In the genomic region with DNA sequence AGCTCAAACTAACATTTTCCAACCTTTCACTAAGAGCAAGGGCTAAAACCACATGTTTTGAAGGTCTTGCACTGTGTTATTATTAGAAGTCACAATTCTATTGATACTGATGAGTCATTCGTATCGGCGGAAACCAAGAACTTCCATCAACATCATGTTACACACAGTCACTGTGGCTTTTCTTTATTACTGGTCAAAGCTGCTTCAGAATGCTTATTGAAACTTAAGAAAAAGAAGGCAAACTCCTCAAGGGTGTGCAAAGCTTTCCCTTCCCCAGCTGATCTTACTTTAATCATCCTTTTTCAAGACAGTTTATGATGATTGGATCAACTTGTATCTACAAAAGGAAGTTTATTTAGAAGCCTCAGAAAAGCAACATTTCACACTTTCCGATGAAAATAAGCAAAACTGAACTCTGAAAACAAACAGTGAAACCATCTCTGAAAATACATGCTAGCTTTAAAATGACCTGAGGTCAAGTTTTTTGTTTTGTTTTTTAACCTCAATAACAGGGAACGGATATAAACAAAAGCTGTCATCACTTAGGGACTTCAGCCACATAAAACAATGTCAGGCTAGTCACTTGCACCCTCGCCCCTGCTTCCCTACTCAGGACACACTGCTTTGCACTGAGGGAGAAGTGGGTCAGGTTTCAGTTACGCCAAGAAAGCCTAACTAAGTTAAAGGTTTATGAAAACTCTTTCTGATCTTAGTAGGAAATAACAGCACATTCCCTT, we compare ENCODE assay signal across 9 cellular contexts. TPM values are rescaled to one million over a fixed set of nuclear protein-coding genes. Genes with fewer than 3 reads are reported as not detected.
DNase-seq lines count a peak whose midpoint lies in the region; ATAC-seq and TF ChIP-seq lines count a peak whose summit lies in the region.
"Had no signal": no experiment of that assay in that cellular context is flagged by ENCODE, and none has a peak within 500 bp of the region (broad histone marks: within the 10 kb centered on the region; RNA-seq: fewer than 3 reads in every experiment).

No MANE protein-coding gene starts in this region.

- DNase-seq in CD8-positive, alpha-beta T cell: no peak
- DNase-seq in activated B cell treated with CpG ODN at 0.5 μM for 24 hours (no peak), foreskin melanocyte (peak; percentile 64), skeletal muscle cell (ENCODE audit: low read depth) (no peak), nucleus accumbens (lab: John Stamatoyannopoulos, UW) (no peak), NCI-H1436 treated with DMSO at 0.1 percent for 48 hours (lab: John Stamatoyannopoulos, UW) (no peak)

- H3K27me3 ChIP-seq in CD8-positive, alpha-beta T cell (ENCODE audit: insufficient read depth, low read length): no peaks in the 10 kb centered on the region

- TF ChIP-seq CTCF in CD8-positive, alpha-beta T cell (IDR thresholded peaks at IDR 0.05): no peak
- no peak for TF ChIP-seq CTCF in activated B cell treated with CpG ODN at 0.5 μM for 24 hours (IDR thresholded peaks at IDR 0.05)

- CTCF ChIA-PET in CD8-positive, alpha-beta T cell (lab: Charles Lee): interaction anchor here (0.9 to 3.9 kb wide), 10 partner anchors 9 to 345 kb away, joined by 3 to 16 read pairs (median 3); no protein-coding TSS in a partner anchor
- CTCF ChIA-PET in activated B cell treated with CpG ODN at 0.5 μM for 24 hours (lab: Charles Lee): interaction anchor here (1.2 to 8.1 kb wide), 10 partner anchors 8 to 344 kb away, joined by 3 to 88 read pairs (median 6); no protein-coding TSS in a partner anchor

- peak; percentile 37 for ATAC-seq in CD8-positive, alpha-beta T cell
- ATAC-seq in GM19397 (IDR thresholded peaks at IDR 0.05; ENCODE audit: unreplicated experiment) (peak; percentile 67), HG03439 (IDR thresholded peaks at IDR 0.05; ENCODE audit: unreplicated experiment) (peak; percentile 85), activated B cell treated with CpG ODN at 0.5 μM for 24 hours (ENCODE audit: low read depth) (peak; percentile 41)

- H3K36me3 ChIP-seq in CD8-positive, alpha-beta T cell (ENCODE audit: insufficient read depth, low read length): no peaks in the 10 kb centered on the region

- H3K4me1 ChIP-seq in CD8-positive, alpha-beta T cell (ENCODE audit: insufficient read depth, low read length): peaks cover 91% of the 10 kb centered on the region

- POLR2A ChIA-PET in CD8-positive, alpha-beta T cell (lab: Charles Lee): interaction anchor here (0.6 to 5.7 kb wide), 9 partner anchors 10 to 157 kb away, joined by 3 to 31 read pairs (median 3); a partner anchor contains a TSS
- POLR2A ChIA-PET in activated B cell treated with CpG ODN at 0.5 μM for 24 hours (lab: Charles Lee): interaction anchor here (0.6 to 6.5 kb wide), 28 partner anchors 11 to 344 kb away, joined by 3 to 99 read pairs (median 5); a partner anchor contains a TSS

- peak overlapping the region; percentile 62 for H3K4me3 ChIP-seq in CD8-positive, alpha-beta T cell (ENCODE audit: low read depth, low read length)
- H3K4me3 ChIP-seq in skeletal muscle cell (ENCODE audit: low read depth, low read length): peak overlapping the region; percentile 23
- H3K4me3 ChIP-seq: SK-N-MC had no signal

- peak overlapping the region; percentile 74 for H3K27ac ChIP-seq in CD8-positive, alpha-beta T cell (ENCODE audit: low read depth, low read length)
- H3K27ac ChIP-seq: SK-N-MC had no signal

- peaks cover 5% of the 10 kb centered on the region for H3K9me3 Mint-ChIP-seq in CD8-positive, alpha-beta T cell
- H3K9me3 Mint-ChIP-seq in activated B cell treated with CpG ODN at 0.5 μM for 24 hours: no peaks in the 10 kb centered on the region

- H3K9me3 ChIP-seq in CD8-positive, alpha-beta T cell (ENCODE audit: low read length): no peaks in the 10 kb centered on the region

- H3K4me3 Mint-ChIP-seq in CD8-positive, alpha-beta T cell: peak overlapping the region; percentile 83
- peak overlapping the region; percentile 77 for H3K4me3 Mint-ChIP-seq in activated B cell treated with CpG ODN at 0.5 μM for 24 hours

- H3K36me3 Mint-ChIP-seq in CD8-positive, alpha-beta T cell: peaks cover 22% of the 10 kb centered on the region
- H3K36me3 Mint-ChIP-seq in activated B cell treated with CpG ODN at 0.5 μM for 24 hours (ENCODE audit: low read depth): peaks cover 31% of the 10 kb centered on the region

- peaks cover 87% of the 10 kb centered on the region for H3K4me1 Mint-ChIP-seq in CD8-positive, alpha-beta T cell (ENCODE audit: low read depth)
- peaks cover 88% of the 10 kb centered on the region for H3K4me1 Mint-ChIP-seq in activated B cell treated with CpG ODN at 0.5 μM for 24 hours

- H3K27ac Mint-ChIP-seq in CD8-positive, alpha-beta T cell: peak overlapping the region; percentile 93
- peak overlapping the region; percentile 88 for H3K27ac Mint-ChIP-seq in activated B cell treated with CpG ODN at 0.5 μM for 24 hours

- intact Hi-C loops in CD8-positive, alpha-beta T cell (cut with DNase I, micrococcal nuclease): loop anchor here (1.0 to 5.0 kb wide), 5 partner anchors 9 to 68 kb away; no protein-coding TSS in a partner anchor
- intact Hi-C loops in activated B cell treated with CpG ODN at 0.5 μM for 24 hours (cut with micrococcal nuclease): loop anchor here (1.0 to 10.0 kb wide), 10 partner anchors 11 to 1200 kb away; a partner anchor contains a TSS

- H3K27me3 Mint-ChIP-seq in CD8-positive, alpha-beta T cell (ENCODE audit: low read depth): no peaks in the 10 kb centered on the region
- H3K27me3 Mint-ChIP-seq in activated B cell treated with CpG ODN at 0.5 μM for 24 hours: no peaks in the 10 kb centered on the region

RNA-seq across cellular contexts. Expression of a gene that starts 11.7 kb away (rescaled TPM):
- total RNA-seq in CD8-positive, alpha-beta T cell: 100 to 1,000 TPM; 162 to 164 TPM
- total RNA-seq in activated B cell treated with CpG ODN at 0.5 μM for 24 hours: 79.6 and 90.4 TPM in 2 replicates
